In genomic region chr6:45092135-45092534, GRCh38 we compare ENCODE assay signal across 5 cellular contexts.
"Had no signal": no experiment of that assay in that cellular context is flagged by ENCODE, and none has a peak within 500 bp of the region (broad histone marks: within the 10 kb centered on the region; RNA-seq: fewer than 3 reads in every experiment).

No MANE protein-coding gene starts in this region.

- H3K27ac ChIP-seq: HL-60 had no signal

- FAIRE-seq: HTR-8/SVneo had no signal

- DNase-seq: IMR-90, KBM-7, KG1 had no signal
